Comparison of ENCODE assay signal across 26 cellular contexts in genomic region chr16:73131153-73131862, GRCh38.
"Had no signal": no experiment of that assay in that cellular context is flagged by ENCODE, and none has a peak within 500 bp of the region (broad histone marks: within the 10 kb centered on the region; RNA-seq: fewer than 3 reads in every experiment).

No MANE protein-coding gene starts in this region.

- H3K4me1 ChIP-seq: body of pancreas, left ventricle myocardium inferior, stomach, thyroid gland, vagina had no signal

- H3K27ac ChIP-seq: body of pancreas, cardiac muscle cell, left ventricle myocardium inferior, neutrophil, ovary, stomach, thyroid gland, upper lobe of left lung, vagina had no signal

- H3K4me3 ChIP-seq: body of pancreas, cardiac muscle cell, heart left ventricle, left ventricle myocardium inferior, lung, ovary, skin epidermis, stomach, thyroid gland, upper lobe of left lung, vagina had no signal

- DNase-seq: activated B cell treated with CpG ODN at 0.5 μM for 24 hours; activated CD4-positive, alpha-beta T cell treated with anti-CD3 and anti-CD28 coated beads, Interleukin-2, amount 50 U/mL, for 4 hours; activated naive CD4-positive, alpha-beta T cell treated with Interleukin-2 at 50 U/mL for 16 hours; activated T-cell treated with anti-CD3 and anti-CD28 coated beads for 4 hours; activated T-cell treated with anti-CD3 and anti-CD28 coated beads, Interleukin-2, amount 50 U/mL, for 72 hours; anterior cingulate cortex; body of pancreas; cortex of kidney; endodermal cell; heart left ventricle; left ventricle myocardium inferior; nephron progenitor cell; ovary; retina; stimulated activated CD4-positive, alpha-beta T cell treated with anti-CD3 and anti-CD28 coated beads, Interleukin-4, amount 100 ng/mL, for 24 hours; stimulated activated naive B cell treated with anti-CD40 and anti-IgM and Interleukin-4, amounts not matched to agents 10 μg/mL and 1 μg/mL and 100 μg/mL, for 72 hours; stomach; T-helper 1 cell; thyroid gland; upper lobe of left lung had no signal

- H3K9me3 ChIP-seq: body of pancreas, neutrophil, ovary, thyroid gland, upper lobe of left lung, vagina had no signal

- ATAC-seq: activated T-cell treated with anti-CD3 and anti-CD28 coated beads, Interleukin-2, amount 50 U/mL, for 72 hours; body of pancreas; heart left ventricle; sciatic nerve; stimulated activated naive B cell treated with anti-CD40 and anti-IgM and Interleukin-4, amounts not matched to agents 10 μg/mL and 1 μg/mL and 100 μg/mL, for 72 hours had no signal

- H3K36me3 ChIP-seq: cardiac muscle cell, heart left ventricle, left ventricle myocardium inferior, neutrophil, ovary, stomach, thyroid gland, upper lobe of left lung, vagina had no signal

- H3K27me3 ChIP-seq: body of pancreas, cardiac muscle cell, heart left ventricle, neutrophil, ovary, stomach, thyroid gland, upper lobe of left lung, vagina had no signal
